ENCODE assay signal across 29 cellular contexts in the genomic region with DNA sequence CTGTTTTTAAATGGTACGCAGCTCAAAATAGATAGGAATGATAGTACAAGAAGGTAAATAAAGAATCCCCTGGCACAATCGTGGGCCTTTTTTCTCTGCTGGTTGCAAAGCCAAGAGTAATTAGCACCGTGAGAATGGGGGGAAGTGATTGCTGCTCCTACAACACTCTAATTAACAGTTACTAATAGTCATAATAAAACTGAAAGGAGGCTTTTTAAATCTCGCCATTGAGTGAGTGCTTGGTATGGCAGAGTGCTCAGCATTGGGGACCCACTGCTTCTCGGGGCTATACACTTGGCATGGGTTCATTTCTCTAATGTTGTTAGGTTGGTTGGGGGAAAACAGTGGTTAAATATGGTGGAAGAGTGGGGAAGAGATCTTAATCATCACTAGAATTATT.
"Had no signal": no experiment of that assay in that cellular context is flagged by ENCODE, and none has a peak within 500 bp of the region (broad histone marks: within the 10 kb centered on the region; RNA-seq: fewer than 3 reads in every experiment).

No MANE protein-coding gene starts in this region.

- H3K4me1 ChIP-seq: colonic mucosa had no signal

- H3K27ac Mint-ChIP-seq: activated CD4-positive, alpha-beta memory T cell treated with anti-CD3 and anti-CD28 coated beads, Interleukin-2, amount 10 ng/mL, durations not matched to agents 7 days and 5 days; activated CD4-positive, alpha-beta T cell treated with anti-CD3 and anti-CD28 coated beads for 36 hours; activated naive CD4-positive, alpha-beta T cell treated with anti-CD3 and anti-CD28 coated beads for 36 hours; activated naive CD8-positive, alpha-beta T cell; activated T-helper 17 cell treated with anti-CD3 and anti-CD28 coated beads, Interleukin-2, amount 50 U/mL, for 72 hours; T-cell had no signal

- H3K9me3 ChIP-seq: colonic mucosa had no signal

- H3K4me1 Mint-ChIP-seq: activated CD4-positive, alpha-beta memory T cell treated with anti-CD3 and anti-CD28 coated beads, Interleukin-2, amount 10 ng/mL, durations not matched to agents 7 days and 5 days; activated CD4-positive, alpha-beta T cell treated with anti-CD3 and anti-CD28 coated beads for 36 hours; activated T-helper 17 cell treated with anti-CD3 and anti-CD28 coated beads, Interleukin-2, amount 50 U/mL, for 72 hours; T-cell had no signal

- H3K4me3 ChIP-seq: colonic mucosa, SK-N-MC had no signal

- H3K9me3 Mint-ChIP-seq: activated CD4-positive, alpha-beta memory T cell treated with anti-CD3 and anti-CD28 coated beads, Interleukin-2, amount 10 ng/mL, durations not matched to agents 7 days and 5 days; activated naive CD4-positive, alpha-beta T cell treated with anti-CD3 and anti-CD28 coated beads for 36 hours; activated T-helper 17 cell treated with anti-CD3 and anti-CD28 coated beads, Interleukin-2, amount 50 U/mL, for 72 hours; T-cell had no signal

- H3K36me3 ChIP-seq: brain microvascular endothelial cell, colonic mucosa, WERI-Rb-1 had no signal

- ATAC-seq: activated CD4-positive, alpha-beta T cell treated with anti-CD3 and anti-CD28 coated beads for 36 hours; activated T-helper 17 cell treated with anti-CD3 and anti-CD28 coated beads, Interleukin-2, amount 50 U/mL, for 72 hours; Panc1; Right ventricle myocardium inferior; T-cell had no signal

- FAIRE-seq: astrocyte had no signal

- DNase-seq: activated CD4-positive, alpha-beta memory T cell treated with anti-CD3 and anti-CD28 coated beads, Interleukin-2, amount 10 ng/mL, durations not matched to agents 7 days and 5 days; activated CD4-positive, alpha-beta T cell treated with anti-CD3 and anti-CD28 coated beads for 36 hours; activated CD4-positive, alpha-beta T cell treated with anti-CD3 and anti-CD28 coated beads, Interleukin-2, amount 50 U/mL, for 1 hour; activated gamma-delta T cell; activated naive CD4-positive, alpha-beta T cell treated with anti-CD3 and anti-CD28 coated beads for 36 hours; activated T-cell treated with anti-CD3 and anti-CD28 coated beads for 4 hours; activated T-cell treated with anti-CD3 and anti-CD28 coated beads, Interleukin-2, amount 50 U/mL, for 48 hours; amygdala; brain microvascular endothelial cell; cerebellar nuclear complex; colonic mucosa; MM.1S; NCI-H1694; NCI-H2029; NCI-H510A treated with DMSO at 0.1 percent for 48 hours; NCI-H774; NK-92 treated with Interleukin-12 subunit alpha and Interleukin-12 subunit beta, amount 100 ng/mL, for 24 hours; OCI-M1; RPMI8226; T-cell; T-helper 2 cell; T1000; WERI-Rb-1 had no signal

- H3K4me3 Mint-ChIP-seq: activated CD4-positive, alpha-beta memory T cell treated with anti-CD3 and anti-CD28 coated beads, Interleukin-2, amount 10 ng/mL, durations not matched to agents 7 days and 5 days; activated CD4-positive, alpha-beta T cell treated with anti-CD3 and anti-CD28 coated beads for 36 hours; activated naive CD4-positive, alpha-beta T cell treated with anti-CD3 and anti-CD28 coated beads for 36 hours; activated naive CD8-positive, alpha-beta T cell; activated T-helper 17 cell treated with anti-CD3 and anti-CD28 coated beads, Interleukin-2, amount 50 U/mL, for 72 hours; T-cell had no signal

- H3K27me3 ChIP-seq: brain microvascular endothelial cell, colonic mucosa had no signal

- H3K36me3 Mint-ChIP-seq: activated naive CD8-positive, alpha-beta T cell; T-cell had no signal

- H3K27ac ChIP-seq: brain microvascular endothelial cell, colonic mucosa, SK-N-MC, WERI-Rb-1 had no signal
